17 cellular contexts compared by ENCODE assay signal in genomic region chr15:70320077-70320830, GRCh38.
A peak's percentile ranks its signal among the peaks of the same experiment; 100 is the strongest.
DNase-seq lines count a peak whose midpoint lies in the region; ATAC-seq and TF ChIP-seq lines count a peak whose summit lies in the region.
"Had no signal": no experiment of that assay in that cellular context is flagged by ENCODE, and none has a peak within 500 bp of the region (broad histone marks: within the 10 kb centered on the region; RNA-seq: fewer than 3 reads in every experiment).

No MANE protein-coding gene starts in this region.

- no peaks in the 10 kb centered on the region for H3K36me3 Mint-ChIP-seq in activated CD8-positive, alpha-beta T cell treated with anti-CD3 and anti-CD28 coated beads for 36 hours (ENCODE audit: low read depth)
- H3K36me3 Mint-ChIP-seq: CD4-positive, CD25-positive, alpha-beta regulatory T cell; T-cell had no signal

- ATAC-seq in HG03460 (IDR thresholded peaks at IDR 0.05; ENCODE audit: unreplicated experiment) = no peak
- ATAC-seq in activated CD8-positive, alpha-beta T cell treated with anti-CD3 and anti-CD28 coated beads for 36 hours = no peak

- no peaks in the 10 kb centered on the region for H3K27me3 Mint-ChIP-seq in activated CD8-positive, alpha-beta T cell treated with anti-CD3 and anti-CD28 coated beads for 36 hours

- POLR2A ChIA-PET in activated CD8-positive, alpha-beta T cell treated with anti-CD3 and anti-CD28 coated beads for 36 hours (lab: Charles Lee) = no interaction called here

- H3K36me3 ChIP-seq in spleen = no peaks in the 10 kb centered on the region

- no peak for TF ChIP-seq POLR2A in spleen (IDR thresholded peaks at IDR 0.05)

- DNase-seq in GM12865 (ENCODE audit: low read depth) = peak; percentile 40
- peak; percentile 77 for DNase-seq in NOMO-1 treated with DMSO at 0.1 percent for 48 hours (lab: John Stamatoyannopoulos, UW; ENCODE audit: unreplicated experiment)
- DNase-seq in fibroblast of villous mesenchyme (ENCODE audit: low read depth) = peak; percentile 22
- DNase-seq in spleen = no peak
- DNase-seq in stimulated activated CD8-positive, alpha-beta memory T cell treated with anti-CD3 and anti-CD28 coated beads, Interleukin-4, amount 100 ng/mL, for 48 hours = no peak
- no peak for DNase-seq in HuH-7 (ENCODE audit: low spot score)
- DNase-seq in activated CD8-positive, alpha-beta T cell treated with anti-CD3 and anti-CD28 coated beads for 36 hours = no peak
- DNase-seq: activated CD4-positive, alpha-beta T cell treated with anti-CD3 and anti-CD28 coated beads, Interleukin-2, amount 10 ng/mL, durations not matched to agents 24 days and 14 days; CD4-positive, CD25-positive, alpha-beta regulatory T cell; dermis blood vessel endothelial cell; mesendoderm; NCI-H2029; NK-92 treated with Interleukin-12 subunit alpha and Interleukin-12 subunit beta, amount 100 ng/mL, for 24 hours; T-cell had no signal

- no peak overlapping the region for H3K4me3 Mint-ChIP-seq in activated CD8-positive, alpha-beta T cell treated with anti-CD3 and anti-CD28 coated beads for 36 hours
- H3K4me3 Mint-ChIP-seq: activated CD4-positive, alpha-beta T cell treated with anti-CD3 and anti-CD28 coated beads, Interleukin-2, amount 10 ng/mL, durations not matched to agents 24 days and 14 days; activated T-helper 1 cell treated with anti-CD3 and anti-CD28 coated beads, Interleukin-12 subunit alpha, Interleukin-12 subunit beta, Interleukin-2, Interleukin-4 antibody, amounts not matched to agents 30 ng/mL and 10 ng/mL and 1 ng/mL, durations not matched to agents 14 hours and 24 hours and 36 hours; CD4-positive, CD25-positive, alpha-beta regulatory T cell; T-cell had no signal

- TF ChIP-seq CTCF in GM12865 (IDR thresholded peaks at IDR 0.05; ENCODE audit: insufficient read depth, low read depth, low read length, missing control alignments) = no peak
- TF ChIP-seq CTCF in fibroblast of villous mesenchyme (IDR thresholded peaks at IDR 0.05; ENCODE audit: insufficient read depth, low read depth, low read length) = no peak
- no peak for TF ChIP-seq CTCF in spleen (IDR thresholded peaks at IDR 0.05 in 8 of 11, conservative IDR thresholded peaks at IDR 0.05 in 3 of 11)
- no peak for TF ChIP-seq CTCF in activated CD8-positive, alpha-beta T cell treated with anti-CD3 and anti-CD28 coated beads for 36 hours (IDR thresholded peaks at IDR 0.05)

- H3K4me1 Mint-ChIP-seq in activated CD8-positive, alpha-beta T cell treated with anti-CD3 and anti-CD28 coated beads for 36 hours (ENCODE audit: low read depth) = no peaks in the 10 kb centered on the region
- H3K4me1 Mint-ChIP-seq: activated CD4-positive, alpha-beta T cell treated with anti-CD3 and anti-CD28 coated beads, Interleukin-2, amount 10 ng/mL, durations not matched to agents 24 days and 14 days had no signal

- CTCF ChIA-PET in activated CD8-positive, alpha-beta T cell treated with anti-CD3 and anti-CD28 coated beads for 36 hours (lab: Charles Lee) = no interaction called here

- intact Hi-C loops in spleen (cut with DNase I; ENCODE audit: low total_unique reads) = no loop called here
- intact Hi-C loops in activated CD8-positive, alpha-beta T cell treated with anti-CD3 and anti-CD28 coated beads for 36 hours (cut with micrococcal nuclease) = no loop called here

- H3K4me3 ChIP-seq in GM12865 (ENCODE audit: low read depth, low read length) = no peak overlapping the region
- no peak overlapping the region for H3K4me3 ChIP-seq in fibroblast of villous mesenchyme (ENCODE audit: low read depth, low read length)
- H3K4me3 ChIP-seq in spleen = peak overlapping the region in 1 of 8 donors; percentile 1

- peaks cover 27 to 70% (median 57%) of the 10 kb centered on the region in 6 donors for H3K4me1 ChIP-seq in spleen

- H3K27ac ChIP-seq in spleen = peak overlapping the region in 5 of 8 donors; percentile 34 to 77 (median 57)
- H3K27ac ChIP-seq: parathyroid adenoma had no signal

- no peak overlapping the region for H3K27ac Mint-ChIP-seq in activated CD8-positive, alpha-beta T cell treated with anti-CD3 and anti-CD28 coated beads for 36 hours
- H3K27ac Mint-ChIP-seq: activated CD4-positive, alpha-beta T cell treated with anti-CD3 and anti-CD28 coated beads, Interleukin-2, amount 10 ng/mL, durations not matched to agents 24 days and 14 days; activated T-helper 1 cell treated with anti-CD3 and anti-CD28 coated beads, Interleukin-12 subunit alpha, Interleukin-12 subunit beta, Interleukin-2, Interleukin-4 antibody, amounts not matched to agents 30 ng/mL and 10 ng/mL and 1 ng/mL, durations not matched to agents 14 hours and 24 hours and 36 hours; T-cell had no signal

- H3K27me3 ChIP-seq in spleen (replicated peaks in 1 of 7) = peaks cover 0 to 7% (median 0%) of the 10 kb centered on the region in 7 donors

- H3K9me3 Mint-ChIP-seq in activated CD8-positive, alpha-beta T cell treated with anti-CD3 and anti-CD28 coated beads for 36 hours = no peaks in the 10 kb centered on the region
- H3K9me3 Mint-ChIP-seq: activated CD4-positive, alpha-beta T cell treated with anti-CD3 and anti-CD28 coated beads, Interleukin-2, amount 10 ng/mL, durations not matched to agents 24 days and 14 days; activated T-helper 1 cell treated with anti-CD3 and anti-CD28 coated beads, Interleukin-12 subunit alpha, Interleukin-12 subunit beta, Interleukin-2, Interleukin-4 antibody, amounts not matched to agents 30 ng/mL and 10 ng/mL and 1 ng/mL, durations not matched to agents 14 hours and 24 hours and 36 hours; T-cell had no signal

- H3K9me3 ChIP-seq in spleen = no peaks in the 10 kb centered on the region

- 47 to 56% (median 50%) methylated on average over 5 of the region's 5 CpGs for WGBS in spleen, 5 donors

Comparison
In these comparisons a context has a peak if more than half of its experiments do, and no peak if none do; other contexts are left out.
1. DNase-seq: peak in GM12865 (single experiment), NOMO-1 treated with DMSO at 0.1 percent for 48 hours (single experiment) and fibroblast of villous mesenchyme (single experiment); none in spleen (single experiment), stimulated activated CD8-positive, alpha-beta memory T cell treated with anti-CD3 and anti-CD28 coated beads, Interleukin-4, amount 100 ng/mL, for 48 hours (single experiment), HuH-7 (single experiment) and activated CD8-positive, alpha-beta T cell treated with anti-CD3 and anti-CD28 coated beads for 36 hours (single experiment).